ENCODE assay signal across 9 cellular contexts in the genomic region with DNA sequence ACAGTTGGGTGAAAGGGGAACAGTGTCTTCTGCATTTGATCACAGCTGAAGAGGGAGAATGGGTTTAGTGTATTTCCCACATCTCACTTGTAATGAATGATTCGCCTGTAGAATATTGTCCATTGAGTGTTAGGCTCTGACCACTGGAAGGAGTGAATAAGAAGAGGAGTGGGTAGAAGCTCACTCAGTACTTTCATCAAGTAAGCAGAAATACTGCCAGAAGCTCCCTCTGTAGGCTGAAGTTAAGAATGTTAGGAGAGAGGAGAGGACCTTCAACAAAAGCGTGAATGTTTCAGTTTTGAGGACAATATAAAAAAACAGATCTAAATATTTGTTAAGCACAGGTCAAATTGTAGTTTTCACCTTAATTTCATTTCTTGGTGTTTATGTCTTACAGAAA. TPM values are rescaled to one million over a fixed set of nuclear protein-coding genes. Genes with fewer than 3 reads are reported as not detected.
DNase-seq lines count a peak whose midpoint lies in the region; ATAC-seq, FAIRE-seq and TF ChIP-seq lines count a peak whose summit lies in the region.
"Had no signal": no experiment of that assay in that cellular context is flagged by ENCODE, and none has a peak within 500 bp of the region (broad histone marks: within the 10 kb centered on the region; RNA-seq: fewer than 3 reads in every experiment).

No MANE protein-coding gene starts in this region.

- H3K27me3 ChIP-seq in fibroblast of lung (ENCODE audit: control insufficient read depth, insufficient read depth, low read length) (no peaks in the 10 kb centered on the region), gastrocnemius medialis (no peaks in the 10 kb centered on the region), Peyer's patch (no peaks in the 10 kb centered on the region)

- in situ Hi-C loops in gastrocnemius medialis (cut with MboI; ENCODE audit: low sequenced_read_pairs in 4 of 4) = loop anchor here in 2 of 4 donors (10.0 kb wide), 1 partner anchor 51 kb away; no protein-coding TSS in a partner anchor

- H3K9me3 ChIP-seq in fibroblast of lung (ENCODE audit: control insufficient read depth, insufficient read depth, low read depth, low read length) (no peaks in the 10 kb centered on the region), gastrocnemius medialis (no peaks in the 10 kb centered on the region), Peyer's patch (no peaks in the 10 kb centered on the region)

- H3K4me3 ChIP-seq in fibroblast of lung (replicated peaks in 1 of 4; ENCODE audit: control extremely low read depth in 1 of 4, insufficient read depth in 1 of 4, low read depth in 3 of 4, low read length in 4 of 4) = no peak overlapping the region
- H3K4me3 ChIP-seq in gastrocnemius medialis = no peak overlapping the region
- no peak overlapping the region for H3K4me3 ChIP-seq in Peyer's patch

- H3K4me2 ChIP-seq in fibroblast of lung (ENCODE audit: extremely low read depth, insufficient read depth, low read length) = no peak overlapping the region

- ATAC-seq in gastrocnemius medialis (peak; percentile 68 to 77), HG02571 (IDR thresholded peaks at IDR 0.05; ENCODE audit: unreplicated experiment) (no peak)

- no peaks in the 10 kb centered on the region for H3K4me1 ChIP-seq in fibroblast of lung (ENCODE audit: control insufficient read depth, extremely low read depth, insufficient read depth, low read length)
- H3K4me1 ChIP-seq in gastrocnemius medialis = no peaks in the 10 kb centered on the region
- H3K4me1 ChIP-seq in Peyer's patch = no peaks in the 10 kb centered on the region

- no peaks in the 10 kb centered on the region for H3K36me3 ChIP-seq in fibroblast of lung (ENCODE audit: control insufficient read depth, insufficient read depth, low read length)
- peaks cover 0 to 12% of the 10 kb centered on the region in 2 donors for H3K36me3 ChIP-seq in gastrocnemius medialis
- H3K36me3 ChIP-seq in Peyer's patch = no peaks in the 10 kb centered on the region

- H3K9ac ChIP-seq in fibroblast of lung (ENCODE audit: insufficient read depth, low read length) = no peak overlapping the region

- TF ChIP-seq POLR2A in gastrocnemius medialis (IDR thresholded peaks at IDR 0.05) (no peak), Peyer's patch (IDR thresholded peaks at IDR 0.05) (no peak), GM12892 (IDR thresholded peaks at IDR 0.05; ENCODE audit: low read depth, low read length) (no peak)

- intact Hi-C loops in gastrocnemius medialis (cut with DNase I; ENCODE audit: low total_unique reads) = loop anchor here (2.0 kb wide), 1 partner anchor 49 kb away; no protein-coding TSS in a partner anchor

- DNase-seq in NCI-H2171 treated with DMSO at 0.1 percent for 48 hours (lab: John Stamatoyannopoulos, UW) (peak; percentile 17), NCI-H2171 (lab: John Stamatoyannopoulos, UW) (no peak), OCI-M1 (lab: John Stamatoyannopoulos, UW) (peak; percentile 43), fibroblast of lung (ENCODE audit: low read depth in 2 of 2) (peak; percentile 47 to 70), gastrocnemius medialis (no peak), Peyer's patch (no peak), GM12892 (ENCODE audit: insufficient read length) (no peak)
- DNase-seq: activated B cell treated with CpG ODN at 0.5 μM for 24 hours had no signal

- no peak for FAIRE-seq in GM12892 (lab: Jason Lieb, UNC)

- no peaks in the 10 kb centered on the region for H4K20me1 ChIP-seq in fibroblast of lung (ENCODE audit: control insufficient read depth, extremely low read depth, insufficient read depth, low read length)

- TF ChIP-seq CTCF in fibroblast of lung (conservative IDR thresholded peaks at IDR 0.05 in 1 of 2, IDR thresholded peaks at IDR 0.05 in 1 of 2; ENCODE audit: low read depth in 1 of 2, low read length in 2 of 2) (peak; percentile 51 to 58), gastrocnemius medialis (IDR thresholded peaks at IDR 0.05 in 4 of 5, conservative IDR thresholded peaks at IDR 0.05 in 1 of 5) (peak in 4 of 5 experiments; percentile 27 to 44 (median 36)), Peyer's patch (IDR thresholded peaks at IDR 0.05) (peak in 3 of 6 experiments; percentile 34 to 46 (median 46))

- H3K27ac ChIP-seq in fibroblast of lung (ENCODE audit: insufficient read depth, low read length) = no peak overlapping the region
- H3K27ac ChIP-seq in gastrocnemius medialis = no peak overlapping the region
- no peak overlapping the region for H3K27ac ChIP-seq in Peyer's patch

- no peak overlapping the region for H2AFZ ChIP-seq in fibroblast of lung (ENCODE audit: low read length)

- no peaks in the 10 kb centered on the region for H3K79me2 ChIP-seq in fibroblast of lung (ENCODE audit: control insufficient read depth, insufficient read depth, low read length)

RNA-seq across cellular contexts. Expression of a gene that starts 27.5 kb away (rescaled TPM):
- total RNA-seq in fibroblast of lung (3.6 and 6.1 TPM in 2 replicates), gastrocnemius medialis (10 to 100 TPM in 2 of 4 donors, 1 to 10 TPM in 2; 8.5 to 19.6 (median 12.4) TPM), Peyer's patch (10 to 100 TPM; 10.1 to 24.3 (median 13.7) TPM)
- polyA plus RNA-seq in fibroblast of lung = 3.0 and 4.0 TPM in 2 replicates
- polyA plus RNA-seq in fibroblast of lung (2012) = 1.4 and 1.7 TPM in 2 replicates
- not detected in 2 replicates for polyA minus RNA-seq in fibroblast of lung (ENCODE audit: low replicate concordance)
- 13.2 TPM for polyA plus RNA-seq in GM12892 (2012; ENCODE audit: missing spikeins)

Comparison
In these comparisons a context has a peak if more than half of its experiments do, and no peak if none do; other contexts are left out.
1. DNase-seq: peak in NCI-H2171 treated with DMSO at 0.1 percent for 48 hours (single experiment), OCI-M1 (single experiment) and fibroblast of lung (2 of 2); none in NCI-H2171 (single experiment), gastrocnemius medialis (0 of 2), Peyer's patch (0 of 3) and GM12892 (single experiment).